In the genomic region with DNA sequence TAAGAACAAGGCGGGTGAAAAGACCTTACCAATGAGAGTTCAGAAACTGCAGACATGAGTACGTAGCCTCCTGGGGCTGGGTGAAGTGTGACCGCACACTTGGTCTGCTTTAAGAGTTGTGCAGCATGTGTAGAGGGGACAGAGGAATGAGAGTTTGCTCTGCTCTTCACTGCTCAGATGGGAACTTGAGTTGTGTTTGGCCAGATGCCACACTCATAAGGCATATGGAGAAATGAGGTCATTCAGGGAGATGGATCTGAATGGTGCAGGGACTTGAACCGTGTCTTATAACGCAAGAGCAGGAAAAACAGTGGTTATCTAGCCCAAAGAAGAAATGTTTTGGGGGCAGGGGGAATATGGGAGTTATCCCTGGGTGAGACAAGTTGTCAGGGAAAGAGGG, we compare ENCODE assay signal across 19 cellular contexts.
DNase-seq lines count a peak whose midpoint lies in the region; ATAC-seq, FAIRE-seq and TF ChIP-seq lines count a peak whose summit lies in the region.
"Had no signal": no experiment of that assay in that cellular context is flagged by ENCODE, and none has a peak within 500 bp of the region (broad histone marks: within the 10 kb centered on the region; RNA-seq: fewer than 3 reads in every experiment).

No MANE protein-coding gene starts in this region.

- WGBS in GM12878 (ENCODE audit: insufficient coverage, insufficient replicate concordance, low lambda C conversion rate, missing lambda C conversion rate), result 68% methylated on average over 5 of the region's 5 CpGs

- H3K4me3 Mint-ChIP-seq in stimulated activated naive CD8-positive, alpha-beta T cell treated with anti-CD3 and anti-CD28 coated beads, Interleukin-15, Interleukin-2, amounts not matched to agents 100 ng/mL and 50 ng/mL, for 24 hours, result no peak overlapping the region
- no peak overlapping the region for H3K4me3 Mint-ChIP-seq in stimulated activated effector memory CD8-positive, alpha-beta T cell treated with anti-CD3 and anti-CD28 coated beads, Interleukin-12 subunit alpha, Interleukin-12 subunit beta, amount 100 ng/mL, for 72 hours
- no peak overlapping the region for H3K4me3 Mint-ChIP-seq in activated T-cell treated with anti-CD3 and anti-CD28 coated beads, Interleukin-2, amount 50 U/mL, for 4 hours
- H3K4me3 Mint-ChIP-seq: activated CD4-positive, alpha-beta T cell treated with anti-CD3 and anti-CD28 coated beads for 36 hours; CD4-positive, alpha-beta T cell; effector memory CD8-positive, alpha-beta T cell; HFFc6; natural killer cell had no signal

- CTCF ChIA-PET in GM12878 (lab: Yijun Ruan, JAX), result no interaction called here

- FAIRE-seq in GM12878 (lab: Jason Lieb, UNC), result no peak
- FAIRE-seq: TTC549, urothelium cell line had no signal

- H3K9me3 ChIP-seq in GM12878 (replicated peaks; ENCODE audit: control insufficient read depth, insufficient read depth, low read length), result no peaks in the 10 kb centered on the region

- H3K4me3 ChIP-seq in GM12878, result no peak overlapping the region

- no peak overlapping the region for H2AFZ ChIP-seq in GM12878 (ENCODE audit: control insufficient read depth, low read depth, low read length)
- H2AFZ ChIP-seq: parathyroid adenoma had no signal

- H3K27me3 ChIP-seq in GM12878 (replicated peaks in 1 of 2; ENCODE audit: control insufficient read depth in 2 of 2, insufficient read depth in 2 of 2, low read length in 1 of 2), result no peaks in the 10 kb centered on the region

- DNase-seq in stimulated activated naive CD8-positive, alpha-beta T cell treated with anti-CD3 and anti-CD28 coated beads, Interleukin-15, Interleukin-2, amounts not matched to agents 100 U/mL and 50 U/mL, for 24 hours, result no peak
- DNase-seq in GM12878 (ENCODE audit: low read depth, low spot score) (no peak), iris pigment epithelial cell (ENCODE audit: low read depth) (peak; percentile 32), activated T-cell treated with anti-CD3 and anti-CD28 coated beads for 4 hours (no peak), SKM-1 (lab: John Stamatoyannopoulos, UW; ENCODE audit: unreplicated experiment) (no peak)
- DNase-seq in stimulated activated effector memory CD8-positive, alpha-beta T cell treated with anti-CD3 and anti-CD28 coated beads, Interleukin-12 subunit alpha, Interleukin-12 subunit beta, amount 100 ng/mL, for 72 hours (ENCODE audit: low spot score in 2 of 2), result no peak
- DNase-seq in activated T-cell treated with anti-CD3 and anti-CD28 coated beads, Interleukin-2, amount 50 U/mL, for 4 hours, result no peak
- DNase-seq: activated CD4-positive, alpha-beta T cell treated with anti-CD3 and anti-CD28 coated beads for 36 hours; activated effector memory CD4-positive, alpha-beta T cell treated with anti-CD3 and anti-CD28 coated beads, Interleukin-2, amount 50 U/mL, for 16 hours; CD4-positive, alpha-beta T cell; effector memory CD8-positive, alpha-beta T cell; HFFc6; left cardiac atrium; natural killer cell; stimulated activated CD4-positive, alpha-beta T cell treated with anti-CD3 and anti-CD28 coated beads, Interleukin-1b, Interleukin-23, amount 100 ng/mL, for 48 hours had no signal

- RAD21 ChIA-PET in GM12878 (lab: Charles Lee; ENCODE audit: unreplicated experiment), result interaction anchor here (1.9 kb wide), 1 partner anchor 34 kb away, joined by 5 read pairs; no protein-coding TSS in a partner anchor

- no peaks in the 10 kb centered on the region for H3K27me3 Mint-ChIP-seq in stimulated activated naive CD8-positive, alpha-beta T cell treated with anti-CD3 and anti-CD28 coated beads, Interleukin-15, Interleukin-2, amounts not matched to agents 100 ng/mL and 50 ng/mL, for 24 hours
- no peaks in the 10 kb centered on the region for H3K27me3 Mint-ChIP-seq in activated T-cell treated with anti-CD3 and anti-CD28 coated beads, Interleukin-2, amount 50 U/mL, for 4 hours (ENCODE audit: low read depth)
- H3K27me3 Mint-ChIP-seq: CD4-positive, alpha-beta T cell; effector memory CD8-positive, alpha-beta T cell had no signal

- BruUV-seq in GM12878 (replicated peaks; lab: Mats Ljungman, UMichigan), result no TSS peak

- H3K27ac Mint-ChIP-seq in stimulated activated naive CD8-positive, alpha-beta T cell treated with anti-CD3 and anti-CD28 coated beads, Interleukin-15, Interleukin-2, amounts not matched to agents 100 ng/mL and 50 ng/mL, for 24 hours, result peak overlapping the region; percentile 18
- no peak overlapping the region for H3K27ac Mint-ChIP-seq in stimulated activated effector memory CD8-positive, alpha-beta T cell treated with anti-CD3 and anti-CD28 coated beads, Interleukin-12 subunit alpha, Interleukin-12 subunit beta, amount 100 ng/mL, for 72 hours
- H3K27ac Mint-ChIP-seq: activated CD4-positive, alpha-beta T cell treated with anti-CD3 and anti-CD28 coated beads for 36 hours; CD4-positive, alpha-beta T cell; effector memory CD8-positive, alpha-beta T cell; HFFc6; natural killer cell had no signal

- in situ Hi-C loops in GM12878 (cut with MboI), result no loop called here

- no peak overlapping the region for H3K9ac ChIP-seq in GM12878 (ENCODE audit: control insufficient read depth, insufficient read depth, low read length)
- H3K9ac ChIP-seq: parathyroid adenoma had no signal

- H3K9me3 Mint-ChIP-seq in stimulated activated naive CD8-positive, alpha-beta T cell treated with anti-CD3 and anti-CD28 coated beads, Interleukin-15, Interleukin-2, amounts not matched to agents 100 ng/mL and 50 ng/mL, for 24 hours, result peaks cover 10% of the 10 kb centered on the region
- peaks cover 6% of the 10 kb centered on the region for H3K9me3 Mint-ChIP-seq in stimulated activated effector memory CD8-positive, alpha-beta T cell treated with anti-CD3 and anti-CD28 coated beads, Interleukin-12 subunit alpha, Interleukin-12 subunit beta, amount 100 ng/mL, for 72 hours
- peaks cover 7% of the 10 kb centered on the region for H3K9me3 Mint-ChIP-seq in activated T-cell treated with anti-CD3 and anti-CD28 coated beads, Interleukin-2, amount 50 U/mL, for 4 hours
- H3K9me3 Mint-ChIP-seq: HFFc6 had no signal

- no peak for TF ChIP-seq RAD21 in GM12878 (IDR thresholded peaks at IDR 0.05; ENCODE audit: insufficient read depth, low read depth, low read length)

- no peak for ATAC-seq in stimulated activated naive CD8-positive, alpha-beta T cell treated with anti-CD3 and anti-CD28 coated beads, Interleukin-15, Interleukin-2, amounts not matched to agents 100 U/mL and 50 U/mL, for 24 hours
- peak; percentile 49 for ATAC-seq in GM12878
- no peak for ATAC-seq in stimulated activated effector memory CD8-positive, alpha-beta T cell treated with anti-CD3 and anti-CD28 coated beads, Interleukin-12 subunit alpha, Interleukin-12 subunit beta, amount 100 ng/mL, for 72 hours
- ATAC-seq in activated T-cell treated with anti-CD3 and anti-CD28 coated beads, Interleukin-2, amount 50 U/mL, for 4 hours, result no peak
- ATAC-seq: activated CD4-positive, alpha-beta T cell treated with anti-CD3 and anti-CD28 coated beads for 36 hours; effector memory CD8-positive, alpha-beta T cell; left cardiac atrium; natural killer cell had no signal

- POLR2A ChIA-PET in GM12878 (lab: Charles Lee), result no interaction called here

- no peak for TF ChIP-seq POLR2A in GM12878 (IDR thresholded peaks at IDR 0.05; ENCODE audit: low read depth, low read length)

- H3K4me1 ChIP-seq in GM12878 (ENCODE audit: control insufficient read depth, insufficient read depth, low read length), result no peaks in the 10 kb centered on the region
- H3K4me1 ChIP-seq: parathyroid adenoma had no signal

- H3K4me1 Mint-ChIP-seq in stimulated activated naive CD8-positive, alpha-beta T cell treated with anti-CD3 and anti-CD28 coated beads, Interleukin-15, Interleukin-2, amounts not matched to agents 100 ng/mL and 50 ng/mL, for 24 hours (ENCODE audit: low read depth), result no peaks in the 10 kb centered on the region
- no peaks in the 10 kb centered on the region for H3K4me1 Mint-ChIP-seq in stimulated activated effector memory CD8-positive, alpha-beta T cell treated with anti-CD3 and anti-CD28 coated beads, Interleukin-12 subunit alpha, Interleukin-12 subunit beta, amount 100 ng/mL, for 72 hours
- no peaks in the 10 kb centered on the region for H3K4me1 Mint-ChIP-seq in activated T-cell treated with anti-CD3 and anti-CD28 coated beads, Interleukin-2, amount 50 U/mL, for 4 hours (ENCODE audit: low read depth)
- H3K4me1 Mint-ChIP-seq: activated CD4-positive, alpha-beta T cell treated with anti-CD3 and anti-CD28 coated beads for 36 hours; natural killer cell had no signal

- H3K36me3 ChIP-seq in GM12878 (ENCODE audit: control insufficient read depth in 2 of 2, insufficient read depth in 2 of 2, low read length in 1 of 2), result no peaks in the 10 kb centered on the region

- no peaks in the 10 kb centered on the region for H3K36me3 Mint-ChIP-seq in stimulated activated naive CD8-positive, alpha-beta T cell treated with anti-CD3 and anti-CD28 coated beads, Interleukin-15, Interleukin-2, amounts not matched to agents 100 ng/mL and 50 ng/mL, for 24 hours (ENCODE audit: low read depth)
- H3K36me3 Mint-ChIP-seq in stimulated activated effector memory CD8-positive, alpha-beta T cell treated with anti-CD3 and anti-CD28 coated beads, Interleukin-12 subunit alpha, Interleukin-12 subunit beta, amount 100 ng/mL, for 72 hours, result no peaks in the 10 kb centered on the region
- H3K36me3 Mint-ChIP-seq in activated T-cell treated with anti-CD3 and anti-CD28 coated beads, Interleukin-2, amount 50 U/mL, for 4 hours (ENCODE audit: insufficient read depth), result no peaks in the 10 kb centered on the region
- H3K36me3 Mint-ChIP-seq: natural killer cell had no signal

- intact Hi-C loops in GM12878 (cut with micrococcal nuclease; ENCODE audit: unreplicated experiment), result no loop called here

- H3K27ac ChIP-seq in GM12878 (ENCODE audit: control insufficient read depth, insufficient read depth), result no peak overlapping the region
- H3K27ac ChIP-seq: parathyroid adenoma had no signal

- no peak for TF ChIP-seq CTCF in GM12878 (IDR thresholded peaks at IDR 0.05 in 2 of 3, conservative IDR thresholded peaks at IDR 0.05 in 1 of 3; ENCODE audit: control insufficient read depth in 2 of 3, extremely low read depth in 1 of 3, insufficient read depth in 1 of 3, low read depth in 3 of 3, low read length in 3 of 3)

- no peak for TF ChIP-seq EP300 in GM12878 (IDR thresholded peaks at IDR 0.05; ENCODE audit: borderline replicate concordance in 1 of 2, control insufficient read depth in 1 of 2, low read depth in 2 of 2, low read length in 2 of 2)

- no peaks in the 10 kb centered on the region for H4K20me1 ChIP-seq in GM12878 (ENCODE audit: control insufficient read depth, insufficient read depth)

- no peak overlapping the region for H3K4me2 ChIP-seq in GM12878 (ENCODE audit: control insufficient read depth, insufficient read depth)

- SMC1A ChIA-PET in GM12878 (lab: Charles Lee; ENCODE audit: uncharacterized antibody, unreplicated experiment), result interaction anchor here (1.2 to 1.4 kb wide), 3 partner anchors 10 to 17 kb away, joined by 3 to 5 read pairs (median 4); no protein-coding TSS in a partner anchor

- H3K79me2 ChIP-seq in GM12878 (ENCODE audit: control insufficient read depth, insufficient read depth, low read length), result no peaks in the 10 kb centered on the region
- H3K79me2 ChIP-seq: parathyroid adenoma had no signal

TF ChIP-seq in GM12878, 131 proteins besides CTCF, POLR2A, EP300 and RAD21 (continues in another document):
- TF ChIP-seq SREBF1 (IDR thresholded peaks at IDR 0.05; ENCODE audit: low read length), result no peak
- TF ChIP-seq WRNIP1 (IDR thresholded peaks at IDR 0.05; ENCODE audit: borderline replicate concordance, low read depth, low read length), result no peak
- TF ChIP-seq TCF3 (IDR thresholded peaks at IDR 0.05; ENCODE audit: borderline replicate concordance, insufficient read depth, low read depth, low read length), result no peak
